Comparison of ENCODE assay signal across 8 cellular contexts in the genomic region with DNA sequence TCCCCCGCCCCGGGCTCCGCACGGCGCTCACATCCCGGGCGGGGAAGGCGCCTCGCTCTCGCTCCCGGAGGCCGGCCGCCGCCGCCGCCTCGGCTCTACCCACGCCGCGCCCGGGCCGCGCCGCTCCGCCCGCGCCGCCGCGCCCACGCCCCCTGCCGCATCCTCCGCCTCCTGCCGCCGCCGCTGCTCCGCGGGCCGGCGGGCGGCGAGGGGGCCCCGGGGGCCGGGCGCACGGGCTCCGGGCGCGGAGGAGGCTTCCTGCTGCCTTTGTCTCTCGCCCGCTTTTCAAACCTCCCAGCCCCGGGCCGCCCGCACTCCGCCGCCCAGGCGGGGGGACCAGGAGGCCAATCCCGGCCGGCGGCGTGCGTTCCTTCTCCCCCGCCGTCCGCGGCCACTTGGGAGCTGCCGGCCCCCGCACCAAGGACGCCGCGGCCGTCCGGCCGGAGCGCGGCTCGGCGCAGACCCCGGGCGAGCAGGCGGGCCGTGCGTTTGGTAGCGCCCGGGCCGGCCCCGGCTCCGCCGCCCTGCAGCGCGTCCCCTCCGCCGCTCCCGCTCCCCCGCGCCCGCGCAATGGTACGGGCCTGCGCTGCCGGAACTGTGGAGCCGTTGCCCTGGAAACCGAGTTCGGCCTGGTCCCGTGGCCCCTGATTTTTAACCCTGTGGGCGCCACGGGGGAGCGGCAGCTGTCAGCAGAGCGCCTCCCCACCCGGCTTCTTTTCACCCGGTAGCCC. TPM values are rescaled to one million over a fixed set of nuclear protein-coding genes. Genes with fewer than 3 reads are reported as not detected.
DNase-seq lines count a peak whose midpoint lies in the region; ATAC-seq and TF ChIP-seq lines count a peak whose summit lies in the region.

A gene with protein sequence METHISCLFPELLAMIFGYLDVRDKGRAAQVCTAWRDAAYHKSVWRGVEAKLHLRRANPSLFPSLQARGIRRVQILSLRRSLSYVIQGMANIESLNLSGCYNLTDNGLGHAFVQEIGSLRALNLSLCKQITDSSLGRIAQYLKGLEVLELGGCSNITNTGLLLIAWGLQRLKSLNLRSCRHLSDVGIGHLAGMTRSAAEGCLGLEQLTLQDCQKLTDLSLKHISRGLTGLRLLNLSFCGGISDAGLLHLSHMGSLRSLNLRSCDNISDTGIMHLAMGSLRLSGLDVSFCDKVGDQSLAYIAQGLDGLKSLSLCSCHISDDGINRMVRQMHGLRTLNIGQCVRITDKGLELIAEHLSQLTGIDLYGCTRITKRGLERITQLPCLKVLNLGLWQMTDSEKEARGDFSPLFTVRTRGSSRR (minus strand): TSS at position 287 of the 731 bp plus-strand sequence. CDS start 515 bp downstream, outside the sequence.

- ATAC-seq in GM21515 (IDR thresholded peaks at IDR 0.05; ENCODE audit: unreplicated experiment) (peak; percentile 49), esophagus mucosa (peak; percentile 67)

- peaks cover 20 to 41% of the 10 kb centered on the region in 2 donors for H3K4me1 ChIP-seq in muscle layer of duodenum (ENCODE audit: control insufficient read depth in 1 of 2, insufficient read depth in 2 of 2, low read length in 2 of 2)

- CTCF ChIA-PET in Calu3 (lab: Charles Lee): interaction anchor here (0.8 kb wide), 1 partner anchor 331 kb away, joined by 4 read pairs; no protein-coding TSS in a partner anchor

- peak within 1 kb of the TSS; percentile 97 for H3K27ac Mint-ChIP-seq in Calu3 (ENCODE audit: unreplicated experiment)
- H3K27ac Mint-ChIP-seq in activated T-cell treated with anti-CD3 and anti-CD28 coated beads, Interleukin-2, amount 50 U/mL, for 24 hours: peak within 1 kb of the TSS; percentile 93

- intact Hi-C loops in Calu3 (cut with micrococcal nuclease; ENCODE audit: unreplicated experiment): no loop called here

- peaks cover 44% of the 10 kb centered on the region for H3K4me1 Mint-ChIP-seq in Calu3 (ENCODE audit: low read depth, unreplicated experiment)
- H3K4me1 Mint-ChIP-seq in activated T-cell treated with anti-CD3 and anti-CD28 coated beads, Interleukin-2, amount 50 U/mL, for 24 hours (ENCODE audit: low read depth): peaks cover 50% of the 10 kb centered on the region

- H3K4me3 Mint-ChIP-seq in Calu3 (ENCODE audit: low read depth, unreplicated experiment): peak within 1 kb of the TSS; percentile 82
- peak within 1 kb of the TSS; percentile 93 for H3K4me3 Mint-ChIP-seq in activated T-cell treated with anti-CD3 and anti-CD28 coated beads, Interleukin-2, amount 50 U/mL, for 24 hours

- peak within 1 kb of the TSS; percentile 82 to 95 for H3K4me3 ChIP-seq in muscle layer of duodenum (ENCODE audit: low read depth in 1 of 2, low read length in 2 of 2)

- peak within 1 kb of the TSS; percentile 92 for H3K27ac ChIP-seq in muscle layer of duodenum (ENCODE audit: low read length)

- DNase-seq in Calu3 (peak; percentile 91), HuH-7.5 (ENCODE audit: low spot score) (peak; percentile 83), OCI-M1 (lab: John Stamatoyannopoulos, UW) (peak; percentile 94)
- peak; percentile 91 for DNase-seq in activated T-cell treated with anti-CD3 and anti-CD28 coated beads, Interleukin-2, amount 50 U/mL, for 24 hours
- DNase-seq in stimulated activated CD8-positive, alpha-beta memory T cell treated with anti-CD3 and anti-CD28 coated beads, Interleukin-7, amount 100 ng/mL, for 24 hours (ENCODE audit: low read depth): peak; percentile 85

- H3K9me3 ChIP-seq in muscle layer of duodenum (ENCODE audit: control insufficient read depth in 1 of 2, low read length in 2 of 2): no peaks in the 10 kb centered on the region

- no peaks in the 10 kb centered on the region for H3K36me3 ChIP-seq in muscle layer of duodenum (ENCODE audit: control insufficient read depth in 1 of 2, insufficient read depth in 2 of 2, low read length in 2 of 2)

- no peaks in the 10 kb centered on the region for H3K27me3 Mint-ChIP-seq in Calu3 (ENCODE audit: unreplicated experiment)
- no peaks in the 10 kb centered on the region for H3K27me3 Mint-ChIP-seq in activated T-cell treated with anti-CD3 and anti-CD28 coated beads, Interleukin-2, amount 50 U/mL, for 24 hours

- H3K36me3 Mint-ChIP-seq in Calu3 (ENCODE audit: insufficient read depth, unreplicated experiment): peaks cover 50% of the 10 kb centered on the region
- peaks cover 34% of the 10 kb centered on the region for H3K36me3 Mint-ChIP-seq in activated T-cell treated with anti-CD3 and anti-CD28 coated beads, Interleukin-2, amount 50 U/mL, for 24 hours (ENCODE audit: low read depth)

- no peaks in the 10 kb centered on the region for H3K27me3 ChIP-seq in muscle layer of duodenum (ENCODE audit: low read depth, low read length)

- no peaks in the 10 kb centered on the region for H3K9me3 Mint-ChIP-seq in Calu3 (ENCODE audit: low read depth, unreplicated experiment)
- H3K9me3 Mint-ChIP-seq in activated T-cell treated with anti-CD3 and anti-CD28 coated beads, Interleukin-2, amount 50 U/mL, for 24 hours: no peaks in the 10 kb centered on the region

- TF ChIP-seq CTCF in Calu3 (IDR thresholded peaks at IDR 0.05; ENCODE audit: unreplicated experiment): no peak

- BruUV-seq in Calu3 (replicated peaks; lab: Mats Ljungman, UMichigan): no TSS peak

RNA-seq across cellular contexts. Expression of the gene that starts here (rescaled TPM):
- total RNA-seq in Calu3 (2022) (19.4 and 20.1 TPM in 2 replicates), esophagus mucosa (6.9 TPM)

Comparison
In these comparisons a context has a peak if more than half of its experiments do, and no peak if none do; other contexts are left out.
1. Peak in every context shown above with its lines: DNase-seq, ATAC-seq, H3K4me3 ChIP-seq and H3K27ac ChIP-seq.